In genomic region chr1:151048645-151049032, GRCh38 we compare ENCODE assay signal across 8 cellular contexts. TPM values are rescaled to one million over a fixed set of nuclear protein-coding genes. Genes with fewer than 3 reads are reported as not detected.
DNase-seq lines count a peak whose midpoint lies in the region; ATAC-seq and TF ChIP-seq lines count a peak whose summit lies in the region.

No MANE protein-coding gene starts in this region.

- H3K27ac ChIP-seq in iPS-18a (ENCODE audit: low read length), result no peak overlapping the region
- peak overlapping the region; percentile 55 to 92 (median 92) for H3K27ac ChIP-seq in stomach

- H3K4me3 Mint-ChIP-seq in T-helper 1 cell treated with Interleukin-12 subunit alpha and Interleukin-12 subunit beta and Interleukin-4 antibody, amounts not matched to agents 30 μg/mL and 1 μg/mL, for 36 hours, result peak overlapping the region; percentile 84
- peak overlapping the region; percentile 89 for H3K4me3 Mint-ChIP-seq in activated CD8-positive, alpha-beta T cell treated with anti-CD3 and anti-CD28 coated beads, Interleukin-2, amount 10 ng/mL, durations not matched to agents 7 days and 5 days

- H3K27me3 Mint-ChIP-seq in T-helper 1 cell treated with Interleukin-12 subunit alpha and Interleukin-12 subunit beta and Interleukin-4 antibody, amounts not matched to agents 30 μg/mL and 1 μg/mL, for 36 hours (ENCODE audit: low read depth), result no peaks in the 10 kb centered on the region
- no peaks in the 10 kb centered on the region for H3K27me3 Mint-ChIP-seq in activated CD8-positive, alpha-beta T cell treated with anti-CD3 and anti-CD28 coated beads, Interleukin-2, amount 10 ng/mL, durations not matched to agents 7 days and 5 days (ENCODE audit: low read depth)

- H3K4me1 Mint-ChIP-seq in T-helper 1 cell treated with Interleukin-12 subunit alpha and Interleukin-12 subunit beta and Interleukin-4 antibody, amounts not matched to agents 30 μg/mL and 1 μg/mL, for 36 hours (ENCODE audit: low read depth), result peaks cover 31% of the 10 kb centered on the region
- peaks cover 43% of the 10 kb centered on the region for H3K4me1 Mint-ChIP-seq in activated CD8-positive, alpha-beta T cell treated with anti-CD3 and anti-CD28 coated beads, Interleukin-2, amount 10 ng/mL, durations not matched to agents 7 days and 5 days (ENCODE audit: low read depth)

- WGBS in stomach, 5 donors, result 17 to 36% (median 20%) methylated on average over 1 to 3 of the region's 3 CpGs

- TF ChIP-seq EP300 in stomach (IDR thresholded peaks at IDR 0.05), result no peak

- H3K36me3 ChIP-seq in iPS-18a (ENCODE audit: control insufficient read depth, low read depth, low read length), result peaks cover 19% of the 10 kb centered on the region
- peaks cover 16 to 32% (median 23%) of the 10 kb centered on the region in 4 donors for H3K36me3 ChIP-seq in stomach

- no peak for DNase-seq in T-helper 1 cell
- no peak for DNase-seq in activated CD8-positive, alpha-beta T cell treated with anti-CD3 and anti-CD28 coated beads, Interleukin-2, amount 10 ng/mL, durations not matched to agents 7 days and 5 days
- DNase-seq in stomach, result no peak
- DNase-seq in KG1 (lab: John Stamatoyannopoulos, UW), result no peak
- no peak for DNase-seq in NCI-H526 treated with DMSO at 0.1 percent for 48 hours (lab: John Stamatoyannopoulos, UW)

- peak overlapping the region; percentile 84 for H3K9ac ChIP-seq in iPS-18a (ENCODE audit: low read length)

- H3K9me3 ChIP-seq in iPS-18a (ENCODE audit: control insufficient read depth, low read depth, low read length) (no peaks in the 10 kb centered on the region), stomach (no peaks in the 10 kb centered on the region)

- H3K4me3 ChIP-seq in iPS-18a (ENCODE audit: low read length) (peak overlapping the region; percentile 85), stomach (peak overlapping the region; percentile 69 to 91 (median 80))

- H3K4me1 ChIP-seq in iPS-18a (ENCODE audit: control insufficient read depth, low read depth, low read length), result no peaks in the 10 kb centered on the region
- peaks cover 6 to 37% (median 27%) of the 10 kb centered on the region in 4 donors for H3K4me1 ChIP-seq in stomach

- H3K27ac Mint-ChIP-seq in T-helper 1 cell treated with Interleukin-12 subunit alpha and Interleukin-12 subunit beta and Interleukin-4 antibody, amounts not matched to agents 30 μg/mL and 1 μg/mL, for 36 hours, result no peak overlapping the region
- H3K27ac Mint-ChIP-seq in activated CD8-positive, alpha-beta T cell treated with anti-CD3 and anti-CD28 coated beads, Interleukin-2, amount 10 ng/mL, durations not matched to agents 7 days and 5 days, result peak overlapping the region; percentile 90

- CTCF ChIA-PET in activated CD8-positive, alpha-beta T cell treated with anti-CD3 and anti-CD28 coated beads, Interleukin-2, amount 10 ng/mL, durations not matched to agents 7 days and 5 days (lab: Charles Lee), result interaction anchor here (0.7 to 7.8 kb wide), 12 partner anchors 11 to 93 kb away, joined by 3 to 77 read pairs (median 5); partner anchors contain the start of genes CDC42SE1, MINDY1 and MLLT11

- no peaks in the 10 kb centered on the region for H3K27me3 ChIP-seq in iPS-18a (ENCODE audit: control insufficient read depth, insufficient read depth, low read length)
- no peaks in the 10 kb centered on the region for H3K27me3 ChIP-seq in stomach

- H3K9me3 Mint-ChIP-seq in T-helper 1 cell treated with Interleukin-12 subunit alpha and Interleukin-12 subunit beta and Interleukin-4 antibody, amounts not matched to agents 30 μg/mL and 1 μg/mL, for 36 hours, result no peaks in the 10 kb centered on the region
- no peaks in the 10 kb centered on the region for H3K9me3 Mint-ChIP-seq in activated CD8-positive, alpha-beta T cell treated with anti-CD3 and anti-CD28 coated beads, Interleukin-2, amount 10 ng/mL, durations not matched to agents 7 days and 5 days (ENCODE audit: insufficient read depth)

- no peak for TF ChIP-seq POLR2A in stomach (IDR thresholded peaks at IDR 0.05)

- intact Hi-C loops in stomach (cut with DNase I; ENCODE audit: low total_unique reads), result no loop called here

- POLR2A ChIA-PET in activated CD8-positive, alpha-beta T cell treated with anti-CD3 and anti-CD28 coated beads, Interleukin-2, amount 10 ng/mL, durations not matched to agents 7 days and 5 days (lab: Charles Lee), result interaction anchor here (1.0 to 4.0 kb wide), 4 partner anchors 10 to 233 kb away, joined by 3 to 32 read pairs (median 4); partner anchors contain the start of genes CDC42SE1 and MLLT11

- TF ChIP-seq CTCF in stomach (IDR thresholded peaks at IDR 0.05), result peak in 2 of 7 experiments; percentile 34 to 38

- no peak for ATAC-seq in activated CD8-positive, alpha-beta T cell treated with anti-CD3 and anti-CD28 coated beads, Interleukin-2, amount 10 ng/mL, durations not matched to agents 7 days and 5 days
- ATAC-seq in HG03280 (IDR thresholded peaks at IDR 0.05; ENCODE audit: unreplicated experiment), result no peak

- peaks cover 29% of the 10 kb centered on the region for H3K36me3 Mint-ChIP-seq in T-helper 1 cell treated with Interleukin-12 subunit alpha and Interleukin-12 subunit beta and Interleukin-4 antibody, amounts not matched to agents 30 μg/mL and 1 μg/mL, for 36 hours (ENCODE audit: low read depth)
- peaks cover 39% of the 10 kb centered on the region for H3K36me3 Mint-ChIP-seq in activated CD8-positive, alpha-beta T cell treated with anti-CD3 and anti-CD28 coated beads, Interleukin-2, amount 10 ng/mL, durations not matched to agents 7 days and 5 days (ENCODE audit: low read depth)

RNA-seq across cellular contexts. Expression of gene C1orf56, which starts 1.1 kb away (rescaled TPM):
- 1 to 10 TPM; 1.3 TPM for total RNA-seq in activated CD8-positive, alpha-beta T cell treated with anti-CD3 and anti-CD28 coated beads, Interleukin-2, amount 10 ng/mL, durations not matched to agents 7 days and 5 days
- total RNA-seq in stomach, result 1 to 10 TPM in 4 of 5 donors, under 1 TPM in 1; 0.73 to 6.4 (median 3.5) TPM
- polyA plus RNA-seq in stomach, result 1 to 10 TPM; 2.4 to 6.0 (median 2.5) TPM

RNA-seq across cellular contexts. Expression of gene CDC42SE1, which starts 10.8 kb away (rescaled TPM):
- 100 to 1,000 TPM; 238 to 245 TPM for total RNA-seq in activated CD8-positive, alpha-beta T cell treated with anti-CD3 and anti-CD28 coated beads, Interleukin-2, amount 10 ng/mL, durations not matched to agents 7 days and 5 days
- 10 to 100 TPM; 28.1 to 90.3 (median 52.5) TPM for total RNA-seq in stomach
- polyA plus RNA-seq in stomach, result 10 to 100 TPM; 41.6 to 49.2 (median 47.1) TPM

RNA-seq across cellular contexts. Expression of gene MLLT11, which starts 11.6 kb away (rescaled TPM):
- total RNA-seq in activated CD8-positive, alpha-beta T cell treated with anti-CD3 and anti-CD28 coated beads, Interleukin-2, amount 10 ng/mL, durations not matched to agents 7 days and 5 days, result 1 to 10 TPM; 5.7 to 6.0 TPM
- total RNA-seq in stomach, result 10 to 100 TPM in 1 of 5 donors, 1 to 10 TPM in 1, under 1 TPM in 1, not detected in 2; 0.72 to 14.0 (median 3.1) TPM
- 1 to 10 TPM; 1.1 to 2.4 (median 1.4) TPM for polyA plus RNA-seq in stomach

RNA-seq across cellular contexts. Expression of gene BNIPL, which starts 12.3 kb away (rescaled TPM):
- 1 to 10 TPM; 1.1 to 1.8 TPM for total RNA-seq in activated CD8-positive, alpha-beta T cell treated with anti-CD3 and anti-CD28 coated beads, Interleukin-2, amount 10 ng/mL, durations not matched to agents 7 days and 5 days
- 1 to 10 TPM in 1 of 5 donors, not detected in 4; 1.3 TPM for total RNA-seq in stomach
- polyA plus RNA-seq in stomach, result 10 to 100 TPM in 1 of 3 donors, under 1 TPM in 1, not detected in 1; 0.25 to 35.1 TPM

RNA-seq across cellular contexts. Expression of gene GABPB2, which starts 21.9 kb away (rescaled TPM):
- total RNA-seq in activated CD8-positive, alpha-beta T cell treated with anti-CD3 and anti-CD28 coated beads, Interleukin-2, amount 10 ng/mL, durations not matched to agents 7 days and 5 days, result 10 to 100 TPM; 32.7 to 34.4 TPM
- 10 to 100 TPM in 2 of 5 donors, 1 to 10 TPM in 3; 5.2 to 52.2 (median 8.8) TPM for total RNA-seq in stomach
- 1 to 10 TPM; 3.9 to 5.4 (median 4.3) TPM for polyA plus RNA-seq in stomach
